Comparison of ENCODE assay signal across 10 cellular contexts in the genomic region with DNA sequence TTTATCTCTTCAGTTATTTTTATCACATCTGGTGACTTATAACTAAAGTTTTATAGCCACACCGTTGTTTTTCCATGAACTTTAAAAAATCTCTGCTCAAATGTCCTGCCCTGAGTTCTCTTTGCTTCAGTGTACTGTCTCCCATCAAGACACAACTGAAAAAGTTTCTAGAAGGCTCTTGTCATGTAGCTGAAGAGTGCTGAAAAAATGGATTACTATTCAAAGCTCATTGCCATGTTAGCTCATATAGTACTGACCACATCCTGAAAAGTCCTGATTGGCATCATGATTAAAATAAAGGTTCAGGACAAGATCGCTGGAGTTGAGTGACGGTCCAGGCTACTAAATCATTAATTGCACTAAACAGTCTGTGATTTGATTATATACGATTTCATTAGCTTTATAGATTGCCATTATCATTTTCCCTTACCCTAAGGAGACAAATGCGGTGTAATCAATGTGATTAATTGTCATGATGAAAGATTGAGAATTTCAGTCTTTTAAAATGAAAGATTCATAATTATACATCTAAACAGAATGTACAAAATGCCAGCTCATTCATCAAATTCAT.
DNase-seq lines count a peak whose midpoint lies in the region; ATAC-seq, FAIRE-seq and TF ChIP-seq lines count a peak whose summit lies in the region.
"Had no signal": no experiment of that assay in that cellular context is flagged by ENCODE, and none has a peak within 500 bp of the region (broad histone marks: within the 10 kb centered on the region; RNA-seq: fewer than 3 reads in every experiment).

No MANE protein-coding gene starts in this region.

- peak; percentile 26 for FAIRE-seq in GM19239 (lab: Jason Lieb, UNC)

- TF ChIP-seq CTCF in RWPE2 (IDR thresholded peaks at IDR 0.05; ENCODE audit: poor library complexity, severe bottlenecking): no peak
- no peak for TF ChIP-seq CTCF in gastroesophageal sphincter (IDR thresholded peaks at IDR 0.05)
- TF ChIP-seq CTCF in spleen (IDR thresholded peaks at IDR 0.05 in 8 of 11, conservative IDR thresholded peaks at IDR 0.05 in 3 of 11): no peak

- peaks cover 27 to 39% of the 10 kb centered on the region in 2 donors for H3K36me3 Mint-ChIP-seq in CD4-positive, alpha-beta memory T cell

- H3K4me3 Mint-ChIP-seq in CD4-positive, alpha-beta memory T cell: no peak overlapping the region
- H3K4me3 Mint-ChIP-seq: activated CD8-positive, alpha-beta T cell treated with anti-CD3 and anti-CD28 coated beads, Interleukin-2, amount 10 ng/mL, durations not matched to agents 7 days and 5 days; H9 had no signal

- peak overlapping the region; percentile 51 for H3K27ac ChIP-seq in RWPE2 (ENCODE audit: poor library complexity, severe bottlenecking)
- H3K27ac ChIP-seq in gastroesophageal sphincter: peak overlapping the region; percentile 74 to 88 (median 86)
- H3K27ac ChIP-seq in spleen: peak overlapping the region in 7 of 8 donors; percentile 27 to 88 (median 73)
- no peak overlapping the region for H3K27ac ChIP-seq in CD4-positive, alpha-beta memory T cell (ENCODE audit: low read depth, low read length)

- no peaks in the 10 kb centered on the region for H3K27me3 Mint-ChIP-seq in CD4-positive, alpha-beta memory T cell

- H3K9me3 ChIP-seq in RWPE2 (ENCODE audit: severe bottlenecking) (no peaks in the 10 kb centered on the region), gastroesophageal sphincter (no peaks in the 10 kb centered on the region), spleen (no peaks in the 10 kb centered on the region)
- no peaks in the 10 kb centered on the region for H3K9me3 ChIP-seq in CD4-positive, alpha-beta memory T cell (ENCODE audit: control insufficient read depth in 1 of 2, low read length in 2 of 2)

- no peak for TF ChIP-seq EP300 in gastroesophageal sphincter (IDR thresholded peaks at IDR 0.05)

- WGBS in gastroesophageal sphincter (ENCODE audit: low coverage in 1 of 2), 2 donors: 61 to 63% methylated on average over 5 of the region's 5 CpGs
- WGBS in spleen, 5 donors: 81% methylated on average over 5 of the region's 5 CpGs

- peaks cover 0 to 3% (median 0%) of the 10 kb centered on the region in 8 donors for H3K9me3 Mint-ChIP-seq in CD4-positive, alpha-beta memory T cell

- H3K27me3 ChIP-seq in RWPE2 (ENCODE audit: insufficient read depth, poor library complexity, severe bottlenecking) (no peaks in the 10 kb centered on the region), gastroesophageal sphincter (no peaks in the 10 kb centered on the region), spleen (replicated peaks in 1 of 7) (no peaks in the 10 kb centered on the region)
- no peaks in the 10 kb centered on the region for H3K27me3 ChIP-seq in CD4-positive, alpha-beta memory T cell (ENCODE audit: insufficient read depth, low read length)

- intact Hi-C loops in spleen (cut with DNase I; ENCODE audit: low total_unique reads): no loop called here
- intact Hi-C loops in CD4-positive, alpha-beta memory T cell (cut with micrococcal nuclease): no loop called here

- H3K4me1 Mint-ChIP-seq in CD4-positive, alpha-beta memory T cell: peaks cover 34 to 49% (median 39%) of the 10 kb centered on the region in 4 donors

- DNase-seq in GM19239 (ENCODE audit: insufficient read length, low spot score) (no peak), RWPE2 (ENCODE audit: low spot score) (no peak), spleen (no peak)
- no peak for DNase-seq in CD4-positive, alpha-beta memory T cell
- DNase-seq: activated CD8-positive, alpha-beta T cell treated with anti-CD3 and anti-CD28 coated beads, Interleukin-2, amount 10 ng/mL, durations not matched to agents 7 days and 5 days; activated naive CD4-positive, alpha-beta T cell; H9 had no signal

- H3K4me3 ChIP-seq in RWPE2 (ENCODE audit: severe bottlenecking) (no peak overlapping the region), gastroesophageal sphincter (no peak overlapping the region), spleen (no peak overlapping the region)
- no peak overlapping the region for H3K4me3 ChIP-seq in CD4-positive, alpha-beta memory T cell (ENCODE audit: low read length in 2 of 2)

- ATAC-seq in RWPE2 (ENCODE audit: low read depth): no peak
- no peak for ATAC-seq in gastroesophageal sphincter
- no peak for ATAC-seq in HG03095 (IDR thresholded peaks at IDR 0.05; ENCODE audit: unreplicated experiment)
- ATAC-seq in HG02623 (IDR thresholded peaks at IDR 0.05; ENCODE audit: unreplicated experiment): no peak

- H3K27ac Mint-ChIP-seq in CD4-positive, alpha-beta memory T cell: peak overlapping the region in 1 of 7 donors; percentile 19
- H3K27ac Mint-ChIP-seq: activated CD8-positive, alpha-beta T cell treated with anti-CD3 and anti-CD28 coated beads, Interleukin-2, amount 10 ng/mL, durations not matched to agents 7 days and 5 days; H9 had no signal

- POLR2A ChIA-PET in CD4-positive, alpha-beta memory T cell (lab: Charles Lee; ENCODE audit: partially characterized antibody): no interaction called here

- H3K36me3 ChIP-seq in RWPE2 (ENCODE audit: low read depth) (0 out of 2 replicates have a peak, but pooled peaks cover 3% of the 10 kb centered on the region), gastroesophageal sphincter (peaks cover 0 to 9% of the 10 kb centered on the region in 2 donors), spleen (peaks cover 0 to 20% (median 4%) of the 10 kb centered on the region in 6 donors)
- H3K36me3 ChIP-seq in CD4-positive, alpha-beta memory T cell (ENCODE audit: insufficient read depth, low read length): peaks cover 4% of the 10 kb centered on the region

- CTCF ChIA-PET in CD4-positive, alpha-beta memory T cell (lab: Charles Lee; ENCODE audit: partially characterized antibody): interaction anchor here (1.0 to 1.6 kb wide), 3 partner anchors 13 to 211 kb away, joined by 3 to 5 read pairs (median 3); no protein-coding TSS in a partner anchor

- TF ChIP-seq POLR2A in gastroesophageal sphincter (IDR thresholded peaks at IDR 0.05) (no peak), spleen (IDR thresholded peaks at IDR 0.05) (no peak)

- H3K4me1 ChIP-seq in RWPE2 (ENCODE audit: insufficient read depth, poor library complexity, severe bottlenecking) (peaks cover 31% of the 10 kb centered on the region), gastroesophageal sphincter (peaks cover 25 to 60% (median 29%) of the 10 kb centered on the region in 3 donors), spleen (peaks cover 10 to 52% (median 30%) of the 10 kb centered on the region in 6 donors)
- H3K4me1 ChIP-seq in CD4-positive, alpha-beta memory T cell (ENCODE audit: insufficient read depth, low read length): peaks cover 40% of the 10 kb centered on the region
